ENCODE assay signal across 1 cellular context in the genomic region with DNA sequence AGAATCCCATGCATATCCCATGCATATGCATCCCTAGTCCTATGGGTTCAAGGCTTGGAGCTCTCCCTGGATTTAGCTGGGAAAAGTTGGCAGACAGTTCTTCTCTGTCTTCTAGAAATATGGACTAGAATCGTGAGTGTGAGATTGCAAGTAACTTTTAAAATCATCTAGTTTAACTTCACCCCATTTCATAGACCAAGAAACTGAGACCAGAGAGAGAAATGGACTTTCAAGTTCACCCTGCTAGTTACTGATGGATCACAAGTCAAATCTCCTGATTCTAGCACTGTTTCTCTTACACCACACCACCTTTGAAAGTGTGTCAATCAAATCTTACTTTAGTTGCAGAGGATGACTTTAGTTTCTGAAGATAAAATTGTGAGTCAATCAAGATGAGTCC.
TF ChIP-seq lines count a peak whose summit lies in the region.

No MANE protein-coding gene starts in this region.

TF ChIP-seq in IMR-90, 13 proteins besides CTCF, POLR2A, EP300 and RAD21:
- TF ChIP-seq MXI1 (IDR thresholded peaks at IDR 0.05; ENCODE audit: borderline replicate concordance, low read depth, low read length) = no peak
- no peak for TF ChIP-seq CHD1 (IDR thresholded peaks at IDR 0.05; ENCODE audit: low read depth, low read length)
- no peak for TF ChIP-seq RCOR1 (IDR thresholded peaks at IDR 0.05; ENCODE audit: insufficient replicate concordance, low read length)
- TF ChIP-seq FOS (IDR thresholded peaks at IDR 0.05; ENCODE audit: low read depth, low read length) = no peak
- TF ChIP-seq CEBPB (IDR thresholded peaks at IDR 0.05; ENCODE audit: low read depth, low read length) = no peak
